2 cellular contexts compared by ENCODE assay signal in the genomic region with DNA sequence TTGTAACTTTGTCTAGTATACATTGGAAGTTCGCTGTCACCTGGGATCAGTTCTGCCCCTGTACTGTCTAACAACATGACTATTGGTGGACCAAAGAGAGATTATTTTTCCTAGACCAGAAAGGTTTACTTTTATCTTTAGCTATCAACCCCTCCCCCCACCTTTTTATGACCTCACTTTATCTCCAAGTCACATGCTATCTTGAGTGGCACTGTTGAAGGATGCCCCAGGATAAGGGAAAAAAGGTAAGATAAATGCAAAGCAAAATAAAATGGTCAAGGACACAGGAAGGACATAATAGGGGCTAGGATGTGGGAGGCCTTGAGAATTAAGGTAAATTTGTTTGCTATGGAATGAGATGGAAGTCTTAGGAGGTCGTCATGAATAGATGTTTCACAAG.
A peak's percentile ranks its signal among the peaks of the same experiment; 100 is the strongest.
TF ChIP-seq lines count a peak whose summit lies in the region.

No MANE protein-coding gene starts in this region.

TF ChIP-seq in IMR-90, 13 proteins besides CTCF, POLR2A, EP300 and RAD21:
- TF ChIP-seq MAFK (IDR thresholded peaks at IDR 0.05; ENCODE audit: low read depth, low read length): no peak
- no peak for TF ChIP-seq MAZ (IDR thresholded peaks at IDR 0.05; ENCODE audit: borderline replicate concordance, low read depth, low read length)
- TF ChIP-seq NFE2L2 (IDR thresholded peaks at IDR 0.05; ENCODE audit: low read depth, low read length): no peak
- no peak for TF ChIP-seq RFX5 (IDR thresholded peaks at IDR 0.05; ENCODE audit: low read depth, low read length)
- TF ChIP-seq CHD1 (IDR thresholded peaks at IDR 0.05; ENCODE audit: low read depth, low read length): no peak
- no peak for TF ChIP-seq RCOR1 (IDR thresholded peaks at IDR 0.05; ENCODE audit: insufficient replicate concordance, low read length)
- no peak for TF ChIP-seq FOS (IDR thresholded peaks at IDR 0.05; ENCODE audit: low read depth, low read length)

TF ChIP-seq in GM12878, 131 proteins besides CTCF, POLR2A, EP300 and RAD21:
- TF ChIP-seq PAX5 (IDR thresholded peaks at IDR 0.05; ENCODE audit: borderline replicate concordance, low read depth, low read length): no peak
- TF ChIP-seq, protein P1, sequence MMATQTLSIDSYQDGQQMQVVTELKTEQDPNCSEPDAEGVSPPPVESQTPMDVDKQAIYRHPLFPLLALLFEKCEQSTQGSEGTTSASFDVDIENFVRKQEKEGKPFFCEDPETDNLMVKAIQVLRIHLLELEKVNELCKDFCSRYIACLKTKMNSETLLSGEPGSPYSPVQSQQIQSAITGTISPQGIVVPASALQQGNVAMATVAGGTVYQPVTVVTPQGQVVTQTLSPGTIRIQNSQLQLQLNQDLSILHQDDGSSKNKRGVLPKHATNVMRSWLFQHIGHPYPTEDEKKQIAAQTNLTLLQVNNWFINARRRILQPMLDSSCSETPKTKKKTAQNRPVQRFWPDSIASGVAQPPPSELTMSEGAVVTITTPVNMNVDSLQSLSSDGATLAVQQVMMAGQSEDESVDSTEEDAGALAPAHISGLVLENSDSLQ (IDR thresholded peaks at IDR 0.05): peak; percentile 15; the same call in 1 of the 2 replicates
